8 cellular contexts compared by ENCODE assay signal in genomic region chr2:56183643-56184499, GRCh38. TPM values are rescaled to one million over a fixed set of nuclear protein-coding genes. Genes with fewer than 3 reads are reported as not detected.
DNase-seq lines count a peak whose midpoint lies in the region; ATAC-seq and TF ChIP-seq lines count a peak whose summit lies in the region.

Gene CCDC85A (plus strand): TSS chr2:56183990. CDS start chr2:56184625, 635 bp downstream.

- ATAC-seq in GM21825 (IDR thresholded peaks at IDR 0.05; ENCODE audit: unreplicated experiment) = peak; percentile 96
- ATAC-seq in Panc1 = peak; percentile 96

- peak within 1 kb of the TSS; percentile 84 for H3K4me3 Mint-ChIP-seq in neural crest cell

- intact Hi-C loops in Panc1 (cut with micrococcal nuclease; ENCODE audit: unreplicated experiment) = loop anchor here (2.0 to 5.0 kb wide), 3 partner anchors 565 to 1333 kb away; no protein-coding TSS in a partner anchor

- no TSS peak for BruUV-seq in Panc1 (replicated peaks; lab: Mats Ljungman, UMichigan)

- in situ Hi-C loops in KBM-7 (cut with MboI; ENCODE audit: low pct_unique_long_range_greater_than_20kb, low sequenced_read_pairs) (no loop called here), Panc1 (cut with HindIII; ENCODE audit: low pct_unique_long_range_greater_than_20kb, low sequenced_read_pairs) (no loop called here)

- DNase-seq in EH (ENCODE audit: low read depth) (peak; percentile 86), KBM-7 (peak; percentile 93), Panc1 (ENCODE audit: low read depth, low spot score) (peak; percentile 30), foreskin fibroblast (peak; percentile 42 to 90), neural crest cell (ENCODE audit: low read depth, low spot score) (peak; percentile 86), suprapubic skin (ENCODE audit: low spot score in 2 of 2) (peak; percentile 86 to 88)
- DNase-seq in activated effector memory CD4-positive, alpha-beta T cell treated with anti-CD3 and anti-CD28 coated beads, Interleukin-2, amount 50 U/mL, for 16 hours = peak; percentile 80

- H3K27ac ChIP-seq in Panc1 (ENCODE audit: low read length) (no peak within 1 kb of the TSS), suprapubic skin (peak within 1 kb of the TSS; percentile 29)

- H3K4me1 Mint-ChIP-seq in neural crest cell = peaks cover 24% of the 10 kb centered on the region

- H3K36me3 Mint-ChIP-seq in neural crest cell (ENCODE audit: low read depth) = no peaks in the 10 kb centered on the region

- H3K27me3 ChIP-seq in Panc1 (ENCODE audit: control insufficient read depth, insufficient read depth, low read length) (peaks cover 25% of the 10 kb centered on the region), suprapubic skin (peaks cover 8% of the 10 kb centered on the region)

- no peak for TF ChIP-seq EP300 in suprapubic skin (IDR thresholded peaks at IDR 0.05)

- peaks cover 83% of the 10 kb centered on the region for H3K27me3 Mint-ChIP-seq in neural crest cell (ENCODE audit: low read depth)

- H3K36me3 ChIP-seq in Panc1 (ENCODE audit: control insufficient read depth, insufficient read depth, low read length) = no peaks in the 10 kb centered on the region; the same call in 1 of the 2 replicates
- no peaks in the 10 kb centered on the region for H3K36me3 ChIP-seq in suprapubic skin

- TF ChIP-seq CTCF in Panc1 (IDR thresholded peaks at IDR 0.05) (peak; percentile 97), foreskin fibroblast (IDR thresholded peaks at IDR 0.05; ENCODE audit: low read depth, low read length) (peak; percentile 63), neural crest cell (conservative IDR thresholded peaks at IDR 0.05) (peak; percentile 99), suprapubic skin (IDR thresholded peaks at IDR 0.05) (peak; percentile 64 to 97)

- WGBS in suprapubic skin = 2% methylated on average over 13 of the region's 86 CpGs

- H3K27ac Mint-ChIP-seq in neural crest cell (ENCODE audit: unreplicated experiment) = no peak within 1 kb of the TSS

- POLR2A ChIA-PET in Panc1 (lab: Charles Lee) = no interaction called here

- H3K9me3 Mint-ChIP-seq in neural crest cell = no peaks in the 10 kb centered on the region

- H3K9me3 ChIP-seq in Panc1 (ENCODE audit: control insufficient read depth, insufficient read depth, low read depth, low read length) = no peaks in the 10 kb centered on the region
- no peaks in the 10 kb centered on the region for H3K9me3 ChIP-seq in suprapubic skin

- H3K4me1 ChIP-seq in Panc1 (ENCODE audit: control insufficient read depth, insufficient read depth, low read length) (no peaks in the 10 kb centered on the region), suprapubic skin (peaks cover 29% of the 10 kb centered on the region)

- CTCF ChIA-PET in Panc1 (lab: Charles Lee) = interaction anchor here (0.6 to 0.8 kb wide), 3 partner anchors 26 to 159 kb away, joined by 3 read pairs; no protein-coding TSS in a partner anchor

- TF ChIP-seq POLR2A in suprapubic skin (IDR thresholded peaks at IDR 0.05) = no peak

- H3K4me3 ChIP-seq in Panc1 (ENCODE audit: low read depth in 2 of 2, low read length in 2 of 2) (peak within 1 kb of the TSS; percentile 54 to 56), foreskin fibroblast (ENCODE audit: low read depth in 1 of 2, low read length in 2 of 2) (peak within 1 kb of the TSS; percentile 44 to 45), suprapubic skin (peak within 1 kb of the TSS; percentile 78)

RNA-seq across cellular contexts. Expression of gene CCDC85A, which starts in this region (rescaled TPM):
- total RNA-seq in Panc1 (2021; ENCODE audit: unreplicated experiment) = 0.05 TPM
- polyA plus RNA-seq in Panc1 (2012; ENCODE audit: insufficient read length) = 0.07 TPM
- 0.16 and 0.19 TPM in 2 replicates for total RNA-seq in neural crest cell
- 1 to 10 TPM; 1.9 to 3.2 (median 2.5) TPM for total RNA-seq in suprapubic skin

Comparison
In these comparisons a context has a peak if more than half of its experiments do, and no peak if none do; other contexts are left out.
1. Peak in DNase-seq, ATAC-seq and H3K4me3 ChIP-seq in Panc1; RNA of the gene not detected or under 1 TPM.
2. Peak in DNase-seq in neural crest cell; RNA of the gene not detected or under 1 TPM.
3. DNase-seq: peak in every context shown above with its lines; median percentile 93 in KBM-7; 87 in suprapubic skin; 86 in EH; 86 in neural crest cell; 80 in activated effector memory CD4-positive, alpha-beta T cell treated with anti-CD3 and anti-CD28 coated beads, Interleukin-2, amount 50 U/mL, for 16 hours; 66 in foreskin fibroblast; 30 in Panc1.